8 cellular contexts compared by ENCODE assay signal in genomic region chr5:109560554-109560953, GRCh38.
"Had no signal": no experiment of that assay in that cellular context is flagged by ENCODE, and none has a peak within 500 bp of the region (broad histone marks: within the 10 kb centered on the region; RNA-seq: fewer than 3 reads in every experiment).

No MANE protein-coding gene starts in this region.

- DNase-seq: GOT3, H9, HCEC 1CT, IMR-90, KBM-7 had no signal

- H3K4me2 ChIP-seq: KMS-11 had no signal

- H3K9ac ChIP-seq: KMS-11 had no signal

- FAIRE-seq: H54, HTR-8/SVneo had no signal

- H3K27ac ChIP-seq: KMS-11 had no signal
